ENCODE assay signal across 7 cellular contexts in the genomic region with DNA sequence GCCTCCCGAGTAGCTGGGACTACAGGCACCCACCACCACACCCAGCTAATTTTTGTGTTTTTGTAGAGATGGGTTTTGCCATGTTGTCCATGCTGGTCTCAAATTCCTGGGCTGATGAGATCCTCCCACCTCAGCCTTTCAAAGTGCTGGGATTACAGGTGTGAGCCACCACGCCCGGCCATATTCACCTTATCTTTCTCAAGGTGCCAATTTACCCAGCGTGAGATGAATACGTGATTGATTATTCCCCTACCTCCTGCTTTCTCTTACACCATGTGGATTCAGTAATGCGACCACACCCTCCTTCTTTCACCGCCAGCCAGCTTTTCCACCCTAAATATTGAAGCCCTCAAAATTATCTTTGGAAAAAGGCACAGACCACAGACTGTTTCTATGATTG. TPM values are rescaled to one million over a fixed set of nuclear protein-coding genes. Genes with fewer than 3 reads are reported as not detected.
A peak's percentile ranks its signal among the peaks of the same experiment; 100 is the strongest.
DNase-seq lines count a peak whose midpoint lies in the region; FAIRE-seq lines count a peak whose summit lies in the region.
"Not testable (repeated sequence)": the region's sequence is repeated elsewhere in the genome, so short reads cannot be mapped to it uniquely, and the experiment has no call there.
"Had no signal": no experiment of that assay in that cellular context is flagged by ENCODE, and none has a peak within 500 bp of the region (broad histone marks: within the 10 kb centered on the region; RNA-seq: fewer than 3 reads in every experiment).

No MANE protein-coding gene starts in this region.

- H3K4ac ChIP-seq in mesendoderm (ENCODE audit: low read depth, low read length), result not testable (repeated sequence)

- H2BK15ac ChIP-seq in mesendoderm (replicated peaks; ENCODE audit: low read depth), result not testable (repeated sequence)

- not testable (repeated sequence) for H3K4me3 ChIP-seq in mesendoderm (ENCODE audit: low read length)

- WGBS in mesendoderm (ENCODE audit: extremely low coverage, insufficient coverage, low lambda C conversion rate), result no CpG with 5 or more reads among the region's 7 CpGs

- not testable (repeated sequence) for H3K56ac ChIP-seq in mesendoderm (ENCODE audit: low read length)

- not testable (repeated sequence) for H3K27me3 ChIP-seq in mesendoderm (ENCODE audit: insufficient read depth, low read length, poor library complexity)

- not testable (repeated sequence) for DNase-seq in HTR-8/SVneo (ENCODE audit: insufficient read length, low spot score)
- peak; percentile 44 to 80 for DNase-seq in NCI-H2081 (lab: John Stamatoyannopoulos, UW)
- DNase-seq in NCI-H748 (lab: John Stamatoyannopoulos, UW; ENCODE audit: unreplicated experiment), result peak; percentile 96
- DNase-seq in islet precursor cell, result peak; percentile 2
- DNase-seq in mesendoderm, result peak; percentile 57

- not testable (repeated sequence) for H2BK120ac ChIP-seq in mesendoderm (ENCODE audit: low read depth, low read length)

- not testable (repeated sequence) for H2BK5ac ChIP-seq in mesendoderm (ENCODE audit: low read length)

- H3K18ac ChIP-seq in mesendoderm (ENCODE audit: low read length), result not testable (repeated sequence)

- not testable (repeated sequence) for H3K79me1 ChIP-seq in mesendoderm (ENCODE audit: low read length)

- H3K36me3 ChIP-seq in mesendoderm (ENCODE audit: control insufficient read depth, insufficient read depth, low read length), result not testable (repeated sequence)

- not testable (repeated sequence) for H4K8ac ChIP-seq in mesendoderm (ENCODE audit: low read depth, low read length)

- H4K5ac ChIP-seq in mesendoderm (ENCODE audit: low read length), result not testable (repeated sequence)

- H3K79me2 ChIP-seq in mesendoderm (ENCODE audit: control insufficient read depth, insufficient read depth, low read length), result not testable (repeated sequence)

- not testable (repeated sequence) for H3K27ac ChIP-seq in mesendoderm (ENCODE audit: low read depth, low read length)

- H3K23ac ChIP-seq in mesendoderm (ENCODE audit: low read length), result not testable (repeated sequence)

- H3K4me2 ChIP-seq in mesendoderm (ENCODE audit: low read length), result not testable (repeated sequence)

- FAIRE-seq in HTR-8/SVneo (lab: Jason Lieb, UNC), result peak; percentile 57

- not testable (repeated sequence) for H2AK5ac ChIP-seq in mesendoderm (ENCODE audit: low read length)

- not testable (repeated sequence) for H3K9ac ChIP-seq in mesendoderm (ENCODE audit: low read length)

- peaks cover 10% of the 10 kb centered on the region for H3K4me1 ChIP-seq in mesendoderm (ENCODE audit: control insufficient read depth, low read depth, low read length)

RNA-seq across cellular contexts. Expression of a gene that starts 29.8 kb away (rescaled TPM):
- polyA plus RNA-seq in mesendoderm (2013, experiment 1 of 2), result 20.5 TPM
- 19.3 TPM for polyA plus RNA-seq in mesendoderm (2013, experiment 2 of 2)
- polyA plus RNA-seq: CD4-positive, alpha-beta memory T cell had no signal

RNA-seq across cellular contexts. Expression of a gene that starts 31.4 kb away (rescaled TPM):
- polyA plus RNA-seq in mesendoderm (2013, experiment 1 of 2), result 0.46 TPM
- 0.35 TPM for polyA plus RNA-seq in mesendoderm (2013, experiment 2 of 2)
- polyA plus RNA-seq: BJ; CD4-positive, alpha-beta memory T cell had no signal
